ENCODE assay signal across 1 cellular context in the genomic region with DNA sequence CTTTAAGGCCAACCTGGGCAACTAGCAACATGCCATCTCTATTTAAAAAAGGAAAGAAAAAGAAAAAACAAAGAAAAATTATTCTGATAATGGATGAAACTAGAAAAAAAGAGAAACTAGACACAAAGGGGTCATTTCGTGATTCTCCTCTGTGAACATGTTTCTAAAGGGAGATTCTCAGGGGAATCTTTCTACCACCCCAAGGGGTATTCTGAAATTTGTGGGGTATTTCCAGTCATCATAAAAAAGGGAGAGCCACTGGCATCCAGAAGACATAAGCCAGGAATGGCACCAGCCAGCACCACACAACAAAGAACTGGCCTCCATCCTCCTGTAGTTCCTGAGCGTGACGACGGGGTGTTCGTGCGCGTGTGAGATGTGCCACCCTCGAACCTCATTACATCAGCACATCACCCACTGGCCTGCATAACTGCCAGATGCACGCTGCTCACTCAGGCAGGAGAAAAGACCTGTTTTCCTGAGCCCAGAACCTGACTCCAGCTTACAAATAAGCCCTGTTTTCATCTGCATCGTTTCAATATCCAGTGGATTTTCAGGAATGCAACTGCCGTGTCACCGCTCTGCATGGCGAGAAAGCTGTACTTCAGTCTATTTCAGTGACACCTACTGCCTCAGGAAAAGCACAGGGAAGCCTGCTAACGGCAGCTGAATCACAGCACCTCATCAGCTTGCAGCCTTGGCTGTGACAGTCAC.
TF ChIP-seq lines count a peak whose summit lies in the region.

No MANE protein-coding gene starts in this region.

TF ChIP-seq in GM23338, 12 proteins besides CTCF, POLR2A, EP300 and RAD21 (continued from another document):
- no peak for TF ChIP-seq ZNF331 (CRISPR knock-in tag; IDR thresholded peaks at IDR 0.05; ENCODE audit: low read depth)
